ENCODE assay signal across 38 cellular contexts in the genomic region with DNA sequence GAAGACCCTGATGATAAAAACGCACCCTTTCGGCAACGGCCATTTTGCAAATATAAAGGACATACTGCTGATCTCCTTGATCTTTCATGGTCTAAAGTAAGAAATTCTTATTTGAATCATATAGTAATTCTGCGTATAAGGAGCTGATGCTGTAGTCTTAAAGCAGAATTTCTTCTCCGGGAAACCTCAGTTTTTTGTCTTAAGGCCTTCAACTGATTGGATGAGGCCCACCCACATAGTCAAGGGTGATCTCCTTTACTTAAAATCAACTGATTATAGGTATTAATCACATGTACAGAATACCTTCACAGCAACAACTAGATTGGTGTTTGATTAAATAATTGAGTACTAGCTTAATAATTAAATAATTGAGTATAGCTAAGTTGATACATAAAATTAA.
"Had no signal": no experiment of that assay in that cellular context is flagged by ENCODE, and none has a peak within 500 bp of the region (broad histone marks: within the 10 kb centered on the region; RNA-seq: fewer than 3 reads in every experiment).

No MANE protein-coding gene starts in this region.

- ATAC-seq: activated naive CD4-positive, alpha-beta T cell treated with anti-CD3 and anti-CD28 coated beads, Interleukin-2, amount 50 U/mL, for 72 hours; activated naive CD8-positive, alpha-beta T cell treated with anti-CD3 and anti-CD28 coated beads, Interleukin-2, amount 50 U/mL, for 24 hours; activated T-cell treated with anti-CD3 and anti-CD28 coated beads, Interleukin-2, amount 50 U/mL, for 4 hours; activated T-cell treated with anti-CD3 and anti-CD28 coated beads, Interleukin-2, amount 50 U/mL, for 72 hours; activated T-helper 17 cell treated with anti-CD3 and anti-CD28 coated beads, Interleukin-2, amount 50 U/mL, for 72 hours; body of pancreas had no signal

- H3K36me3 Mint-ChIP-seq: activated naive CD4-positive, alpha-beta T cell treated with anti-CD3 and anti-CD28 coated beads, Interleukin-2, amount 50 U/mL, for 72 hours; activated naive CD8-positive, alpha-beta T cell had no signal

- H3K27ac Mint-ChIP-seq: activated naive CD4-positive, alpha-beta T cell treated with anti-CD3 and anti-CD28 coated beads for 36 hours; activated naive CD4-positive, alpha-beta T cell treated with anti-CD3 and anti-CD28 coated beads, Interleukin-2, amount 10 ng/mL, durations not matched to agents 7 days and 5 days; activated naive CD4-positive, alpha-beta T cell treated with anti-CD3 and anti-CD28 coated beads, Interleukin-2, amount 50 U/mL, for 24 hours; activated naive CD4-positive, alpha-beta T cell treated with anti-CD3 and anti-CD28 coated beads, Interleukin-2, amount 50 U/mL, for 72 hours; activated naive CD8-positive, alpha-beta T cell; activated naive CD8-positive, alpha-beta T cell treated with anti-CD3 and anti-CD28 coated beads for 36 hours; activated naive CD8-positive, alpha-beta T cell treated with anti-CD3 and anti-CD28 coated beads, Interleukin-2, amount 10 ng/mL, durations not matched to agents 7 days and 5 days; activated naive CD8-positive, alpha-beta T cell treated with anti-CD3 and anti-CD28 coated beads, Interleukin-2, amount 50 U/mL, for 24 hours; activated T-cell treated with anti-CD3 and anti-CD28 coated beads, Interleukin-2, amount 50 U/mL, for 24 hours; activated T-cell treated with anti-CD3 and anti-CD28 coated beads, Interleukin-2, amount 50 U/mL, for 72 hours; activated T-helper 1 cell treated with anti-CD3 and anti-CD28 coated beads, Interleukin-12 subunit alpha, Interleukin-12 subunit beta, Interleukin-2, Interleukin-4 antibody, amounts not matched to agents 30 ng/mL and 10 ng/mL and 1 ng/mL, durations not matched to agents 14 hours and 24 hours and 36 hours; activated T-helper 17 cell treated with anti-CD3 and anti-CD28 coated beads, Interleukin-2, amount 50 U/mL, for 72 hours; activated T-helper 2 cell treated with anti-CD3 and anti-CD28 coated beads, Interferon-gamma antibody, Interleukin-2, Interleukin-4, amounts not matched to agents 10 μg/mL and 5 μg/mL and 100 μg/mL, durations not matched to agents 14 hours and 24 hours and 36 hours; brain had no signal

- FAIRE-seq: bronchial epithelial cell had no signal

- H3K4me1 Mint-ChIP-seq: activated naive CD4-positive, alpha-beta T cell treated with anti-CD3 and anti-CD28 coated beads, Interleukin-2, amount 10 ng/mL, durations not matched to agents 7 days and 5 days; activated naive CD4-positive, alpha-beta T cell treated with anti-CD3 and anti-CD28 coated beads, Interleukin-2, amount 50 U/mL, for 24 hours; activated naive CD8-positive, alpha-beta T cell treated with anti-CD3 and anti-CD28 coated beads for 36 hours; activated naive CD8-positive, alpha-beta T cell treated with anti-CD3 and anti-CD28 coated beads, Interleukin-2, amount 10 ng/mL, durations not matched to agents 7 days and 5 days; activated naive CD8-positive, alpha-beta T cell treated with anti-CD3 and anti-CD28 coated beads, Interleukin-2, amount 50 U/mL, for 24 hours; activated T-helper 17 cell treated with anti-CD3 and anti-CD28 coated beads, Interleukin-2, amount 50 U/mL, for 72 hours; brain; central memory CD8-positive, alpha-beta T cell had no signal

- H3K4me3 Mint-ChIP-seq: activated naive CD4-positive, alpha-beta T cell treated with anti-CD3 and anti-CD28 coated beads for 36 hours; activated naive CD4-positive, alpha-beta T cell treated with anti-CD3 and anti-CD28 coated beads, Interleukin-2, amount 10 ng/mL, durations not matched to agents 7 days and 5 days; activated naive CD4-positive, alpha-beta T cell treated with anti-CD3 and anti-CD28 coated beads, Interleukin-2, amount 50 U/mL, for 24 hours; activated naive CD8-positive, alpha-beta T cell; activated naive CD8-positive, alpha-beta T cell treated with anti-CD3 and anti-CD28 coated beads for 36 hours; activated naive CD8-positive, alpha-beta T cell treated with anti-CD3 and anti-CD28 coated beads, Interleukin-2, amount 10 ng/mL, durations not matched to agents 7 days and 5 days; activated naive CD8-positive, alpha-beta T cell treated with anti-CD3 and anti-CD28 coated beads, Interleukin-2, amount 50 U/mL, for 24 hours; activated T-cell treated with anti-CD3 and anti-CD28 coated beads, Interleukin-2, amount 50 U/mL, for 24 hours; activated T-cell treated with anti-CD3 and anti-CD28 coated beads, Interleukin-2, amount 50 U/mL, for 4 hours; activated T-cell treated with anti-CD3 and anti-CD28 coated beads, Interleukin-2, amount 50 U/mL, for 72 hours; activated T-helper 1 cell treated with anti-CD3 and anti-CD28 coated beads, Interleukin-12 subunit alpha, Interleukin-12 subunit beta, Interleukin-2, Interleukin-4 antibody, amounts not matched to agents 30 ng/mL and 10 ng/mL and 1 ng/mL, durations not matched to agents 14 hours and 24 hours and 36 hours; activated T-helper 17 cell treated with anti-CD3 and anti-CD28 coated beads, Interleukin-2, amount 50 U/mL, for 72 hours; brain; central memory CD8-positive, alpha-beta T cell had no signal

- DNase-seq: activated effector memory CD4-positive, alpha-beta T cell treated with anti-CD3 and anti-CD28 coated beads, Interleukin-2, amount 50 U/mL, for 16 hours; activated effector memory CD4-positive, alpha-beta T cell treated with Interleukin-2 at 50 U/mL for 16 hours; activated gamma-delta T cell; activated gamma-delta T cell treated with Interleukin-2 at 50 U/mL for 16 hours; activated naive CD4-positive, alpha-beta T cell; activated naive CD4-positive, alpha-beta T cell treated with anti-CD3 and anti-CD28 coated beads for 36 hours; activated naive CD4-positive, alpha-beta T cell treated with anti-CD3 and anti-CD28 coated beads, Interleukin-2, amount 10 ng/mL, durations not matched to agents 7 days and 5 days; activated naive CD4-positive, alpha-beta T cell treated with anti-CD3 and anti-CD28 coated beads, Interleukin-2, amount 50 U/mL, for 16 hours; activated naive CD4-positive, alpha-beta T cell treated with Interleukin-2 at 50 U/mL for 16 hours; activated naive CD8-positive, alpha-beta T cell treated with anti-CD3 and anti-CD28 coated beads for 36 hours; activated naive CD8-positive, alpha-beta T cell treated with anti-CD3 and anti-CD28 coated beads, Interleukin-2, amount 10 ng/mL, durations not matched to agents 7 days and 5 days; activated naive CD8-positive, alpha-beta T cell treated with anti-CD3 and anti-CD28 coated beads, Interleukin-2, amount 50 U/mL, for 24 hours; activated T-cell treated with anti-CD3 and anti-CD28 coated beads, Interleukin-2, amount 50 U/mL, for 24 hours; activated T-cell treated with anti-CD3 and anti-CD28 coated beads, Interleukin-2, amount 50 U/mL, for 4 hours; activated T-cell treated with anti-CD3 and anti-CD28 coated beads, Interleukin-2, amount 50 U/mL, for 48 hours; activated T-cell treated with anti-CD3 and anti-CD28 coated beads, Interleukin-2, amount 50 U/mL, for 72 hours; adrenal gland; amniotic stem cell; amygdala; anterior cingulate cortex; aorta; body of pancreas; brain microvascular endothelial cell; caudate nucleus; central memory CD4-positive, alpha-beta T cell; cerebellar nuclear complex had no signal

- H3K9me3 ChIP-seq: adrenal gland, ascending aorta, body of pancreas, breast epithelium had no signal

- H3K4me3 ChIP-seq: adrenal gland, ascending aorta, body of pancreas, breast epithelium, cardiac muscle cell had no signal

- H3K36me3 ChIP-seq: adrenal gland, breast epithelium, cardiac muscle cell had no signal

- H3K27ac ChIP-seq: adrenal gland, ascending aorta, body of pancreas, brain microvascular endothelial cell, breast epithelium, cardiac muscle cell had no signal

- H3K9me3 Mint-ChIP-seq: activated naive CD4-positive, alpha-beta T cell treated with anti-CD3 and anti-CD28 coated beads for 36 hours; activated naive CD4-positive, alpha-beta T cell treated with anti-CD3 and anti-CD28 coated beads, Interleukin-2, amount 10 ng/mL, durations not matched to agents 7 days and 5 days; activated naive CD4-positive, alpha-beta T cell treated with anti-CD3 and anti-CD28 coated beads, Interleukin-2, amount 50 U/mL, for 24 hours; activated naive CD4-positive, alpha-beta T cell treated with anti-CD3 and anti-CD28 coated beads, Interleukin-2, amount 50 U/mL, for 72 hours; activated naive CD8-positive, alpha-beta T cell treated with anti-CD3 and anti-CD28 coated beads for 36 hours; activated naive CD8-positive, alpha-beta T cell treated with anti-CD3 and anti-CD28 coated beads, Interleukin-2, amount 10 ng/mL, durations not matched to agents 7 days and 5 days; activated naive CD8-positive, alpha-beta T cell treated with anti-CD3 and anti-CD28 coated beads, Interleukin-2, amount 50 U/mL, for 24 hours; activated T-cell treated with anti-CD3 and anti-CD28 coated beads, Interleukin-2, amount 50 U/mL, for 24 hours; activated T-cell treated with anti-CD3 and anti-CD28 coated beads, Interleukin-2, amount 50 U/mL, for 4 hours; activated T-cell treated with anti-CD3 and anti-CD28 coated beads, Interleukin-2, amount 50 U/mL, for 72 hours; activated T-helper 1 cell treated with anti-CD3 and anti-CD28 coated beads, Interleukin-12 subunit alpha, Interleukin-12 subunit beta, Interleukin-2, Interleukin-4 antibody, amounts not matched to agents 30 ng/mL and 10 ng/mL and 1 ng/mL, durations not matched to agents 14 hours and 24 hours and 36 hours; activated T-helper 17 cell treated with anti-CD3 and anti-CD28 coated beads, Interleukin-2, amount 50 U/mL, for 72 hours; activated T-helper 2 cell treated with anti-CD3 and anti-CD28 coated beads, Interferon-gamma antibody, Interleukin-2, Interleukin-4, amounts not matched to agents 10 μg/mL and 5 μg/mL and 100 μg/mL, durations not matched to agents 14 hours and 24 hours and 36 hours; central memory CD8-positive, alpha-beta T cell had no signal

- H3K4me1 ChIP-seq: adrenal gland, ascending aorta, body of pancreas, breast epithelium had no signal

- H3K27me3 Mint-ChIP-seq: activated naive CD4-positive, alpha-beta T cell treated with anti-CD3 and anti-CD28 coated beads, Interleukin-2, amount 10 ng/mL, durations not matched to agents 7 days and 5 days; activated naive CD4-positive, alpha-beta T cell treated with anti-CD3 and anti-CD28 coated beads, Interleukin-2, amount 50 U/mL, for 24 hours; activated naive CD8-positive, alpha-beta T cell; activated naive CD8-positive, alpha-beta T cell treated with anti-CD3 and anti-CD28 coated beads for 36 hours; activated naive CD8-positive, alpha-beta T cell treated with anti-CD3 and anti-CD28 coated beads, Interleukin-2, amount 10 ng/mL, durations not matched to agents 7 days and 5 days; activated naive CD8-positive, alpha-beta T cell treated with anti-CD3 and anti-CD28 coated beads, Interleukin-2, amount 50 U/mL, for 24 hours; activated T-cell treated with anti-CD3 and anti-CD28 coated beads, Interleukin-2, amount 50 U/mL, for 24 hours; activated T-helper 17 cell treated with anti-CD3 and anti-CD28 coated beads, Interleukin-2, amount 50 U/mL, for 72 hours; brain; central memory CD8-positive, alpha-beta T cell had no signal

- H3K27me3 ChIP-seq: adrenal gland, ascending aorta, body of pancreas, brain microvascular endothelial cell, breast epithelium, cardiac muscle cell had no signal
